In genomic region chr17:70344356-70345060, GRCh38 we compare ENCODE assay signal across 12 cellular contexts.
DNase-seq lines count a peak whose midpoint lies in the region; ATAC-seq and TF ChIP-seq lines count a peak whose summit lies in the region.
"Had no signal": no experiment of that assay in that cellular context is flagged by ENCODE, and none has a peak within 500 bp of the region (broad histone marks: within the 10 kb centered on the region; RNA-seq: fewer than 3 reads in every experiment).

No MANE protein-coding gene starts in this region.

- no peaks in the 10 kb centered on the region for H3K27me3 ChIP-seq in gastrocnemius medialis
- no peaks in the 10 kb centered on the region for H3K27me3 ChIP-seq in Peyer's patch
- H3K27me3 ChIP-seq: right atrium auricular region had no signal

- H3K4me1 ChIP-seq in gastrocnemius medialis (no peaks in the 10 kb centered on the region), Peyer's patch (no peaks in the 10 kb centered on the region)
- H3K4me1 ChIP-seq: right atrium auricular region had no signal

- peak; percentile 51 for ATAC-seq in GM18861 (IDR thresholded peaks at IDR 0.05; ENCODE audit: unreplicated experiment)
- ATAC-seq in gastrocnemius medialis, result no peak
- no peak for ATAC-seq in GM21619 (IDR thresholded peaks at IDR 0.05; ENCODE audit: unreplicated experiment)
- ATAC-seq: HCT116 had no signal

- DNase-seq in RPMI7951 (ENCODE audit: low read depth) (peak; percentile 7), fibroblast of peridontal ligament (ENCODE audit: extremely low read depth) (peak; percentile 60), gastrocnemius medialis (no peak), Peyer's patch (no peak), retina (no peak), epidermal melanocyte (ENCODE audit: insufficient read length, low spot score) (no peak)
- DNase-seq: SHP77 treated with DMSO at 0.1 percent for 48 hours, substantia nigra had no signal

- TF ChIP-seq CTCF in gastrocnemius medialis (IDR thresholded peaks at IDR 0.05 in 4 of 5, conservative IDR thresholded peaks at IDR 0.05 in 1 of 5), result no peak
- no peak for TF ChIP-seq CTCF in Peyer's patch (IDR thresholded peaks at IDR 0.05)

- H3K4me3 ChIP-seq in gastrocnemius medialis (peak overlapping the region; percentile 19 to 41 (median 24)), Peyer's patch (peak overlapping the region in 2 of 4 donors; percentile 1 to 22)

- H3K9me3 ChIP-seq in gastrocnemius medialis, result no peaks in the 10 kb centered on the region
- no peaks in the 10 kb centered on the region for H3K9me3 ChIP-seq in Peyer's patch
- H3K9me3 ChIP-seq: right atrium auricular region had no signal

- TF ChIP-seq POLR2A in gastrocnemius medialis (IDR thresholded peaks at IDR 0.05) (no peak), Peyer's patch (IDR thresholded peaks at IDR 0.05) (no peak)

- H3K36me3 ChIP-seq in gastrocnemius medialis (no peaks in the 10 kb centered on the region), Peyer's patch (no peaks in the 10 kb centered on the region)
- H3K36me3 ChIP-seq: right atrium auricular region had no signal

- H3K27ac ChIP-seq in gastrocnemius medialis (no peak overlapping the region), Peyer's patch (no peak overlapping the region)
- H3K27ac ChIP-seq: right atrium auricular region had no signal

- intact Hi-C loops in gastrocnemius medialis (cut with DNase I; ENCODE audit: low total_unique reads), result no loop called here

- in situ Hi-C loops in gastrocnemius medialis (cut with MboI; ENCODE audit: low sequenced_read_pairs in 4 of 4), result no loop called here

Comparison
In these comparisons a context has a peak if more than half of its experiments do, and no peak if none do; other contexts are left out.
1. DNase-seq: peak in RPMI7951 (single experiment) and fibroblast of peridontal ligament (single experiment); none in gastrocnemius medialis (0 of 2), Peyer's patch (0 of 3), retina (single experiment) and epidermal melanocyte (single experiment).